8 cellular contexts compared by ENCODE assay signal in genomic region chr22:46043816-46044717, GRCh38.
DNase-seq lines count a peak whose midpoint lies in the region; ATAC-seq and TF ChIP-seq lines count a peak whose summit lies in the region.

No MANE protein-coding gene starts in this region.

- peaks cover 3% of the 10 kb centered on the region for H3K27me3 ChIP-seq in GM06990 (replicated peaks; ENCODE audit: control insufficient read depth, insufficient read depth, low read length)
- no peaks in the 10 kb centered on the region for H3K27me3 ChIP-seq in thoracic aorta (replicated peaks; ENCODE audit: insufficient read depth)

- H3K27me3 Mint-ChIP-seq in dendritic cell treated with granulocyte-macrophage colony-stimulating factor and Interleukin-4, amounts not matched to agents 40 ng/mL and 50 ng/mL, for 4 days = no peaks in the 10 kb centered on the region

- H3K36me3 ChIP-seq in GM06990 (ENCODE audit: control insufficient read depth, insufficient read depth, low read length) = no peaks in the 10 kb centered on the region
- no peaks in the 10 kb centered on the region for H3K36me3 ChIP-seq in thoracic aorta

- H3K36me3 Mint-ChIP-seq in dendritic cell treated with granulocyte-macrophage colony-stimulating factor and Interleukin-4, amounts not matched to agents 40 ng/mL and 50 ng/mL, for 4 days (ENCODE audit: low read depth) = peaks cover 12% of the 10 kb centered on the region

- H3K4me3 ChIP-seq in GM06990 (replicated peaks; ENCODE audit: low read depth, low read length) = peak overlapping the region; percentile 42
- H3K4me3 ChIP-seq in thoracic aorta = peak overlapping the region; percentile 81

- H3K9me3 ChIP-seq in thoracic aorta = no peaks in the 10 kb centered on the region

- no peak for ATAC-seq in thoracic aorta (ENCODE audit: insufficient number of reproducible peaks, low FRiP score, low read depth)
- ATAC-seq in GM18873 (IDR thresholded peaks at IDR 0.05; ENCODE audit: low FRiP score, unreplicated experiment) = no peak
- ATAC-seq in GM18498 (IDR thresholded peaks at IDR 0.05; ENCODE audit: unreplicated experiment) = no peak

- no peak for DNase-seq in GM06990 (ENCODE audit: extremely low read depth, insufficient read length)
- DNase-seq in RPMI7951 (ENCODE audit: low read depth) = peak; percentile 22
- peak; percentile 65 for DNase-seq in medulla oblongata (ENCODE audit: extremely low spot score)
- no peak for DNase-seq in thoracic aorta (ENCODE audit: low spot score)
- no peak for DNase-seq in glomerular visceral epithelial cell (ENCODE audit: extremely low spot score)

- peak overlapping the region; percentile 87 for H3K4me3 Mint-ChIP-seq in dendritic cell treated with granulocyte-macrophage colony-stimulating factor and Interleukin-4, amounts not matched to agents 40 ng/mL and 50 ng/mL, for 4 days

- peak overlapping the region; percentile 97 for H3K27ac Mint-ChIP-seq in dendritic cell treated with granulocyte-macrophage colony-stimulating factor and Interleukin-4, amounts not matched to agents 40 ng/mL and 50 ng/mL, for 4 days

- peak overlapping the region; percentile 97 to 100 for H3K27ac ChIP-seq in thoracic aorta

- intact Hi-C loops in dendritic cell treated with granulocyte-macrophage colony-stimulating factor and Interleukin-4, amounts not matched to agents 40 ng/mL and 50 ng/mL, for 4 days (cut with micrococcal nuclease) = no loop called here

- peaks cover 70% of the 10 kb centered on the region for H3K4me1 Mint-ChIP-seq in dendritic cell treated with granulocyte-macrophage colony-stimulating factor and Interleukin-4, amounts not matched to agents 40 ng/mL and 50 ng/mL, for 4 days (ENCODE audit: low read depth)

- H3K4me1 ChIP-seq in thoracic aorta (ENCODE audit: control insufficient read depth in 1 of 2, low read depth in 2 of 2) = peaks cover 51 to 65% of the 10 kb centered on the region in 2 donors

- TF ChIP-seq CTCF in GM06990 (IDR thresholded peaks at IDR 0.05; ENCODE audit: insufficient read depth, low read length, poor library complexity, severe bottlenecking) (no peak), thoracic aorta (IDR thresholded peaks at IDR 0.05) (no peak)

- H3K9me3 Mint-ChIP-seq in dendritic cell treated with granulocyte-macrophage colony-stimulating factor and Interleukin-4, amounts not matched to agents 40 ng/mL and 50 ng/mL, for 4 days = no peaks in the 10 kb centered on the region

Comparison
In these comparisons a context has a peak if more than half of its experiments do, and no peak if none do; other contexts are left out.
1. DNase-seq: peak in RPMI7951 (single experiment) and medulla oblongata (single experiment); none in GM06990 (single experiment), thoracic aorta (single experiment) and glomerular visceral epithelial cell (single experiment).